In genomic region chr11:614091-614582, GRCh38 we compare ENCODE assay signal across 9 cellular contexts. TPM values are rescaled to one million over a fixed set of nuclear protein-coding genes. Genes with fewer than 3 reads are reported as not detected.
DNase-seq lines count a peak whose midpoint lies in the region; ATAC-seq and TF ChIP-seq lines count a peak whose summit lies in the region.
"Had no signal": no experiment of that assay in that cellular context is flagged by ENCODE, and none has a peak within 500 bp of the region (broad histone marks: within the 10 kb centered on the region; RNA-seq: fewer than 3 reads in every experiment).

No MANE protein-coding gene starts in this region.

- no peak overlapping the region for H3K23ac ChIP-seq in mesenchymal stem cell (ENCODE audit: low read length in 2 of 2)

- H3K27ac Mint-ChIP-seq in activated T-cell treated with anti-CD3 and anti-CD28 coated beads, Interleukin-2, amount 50 U/mL, for 72 hours: no peak overlapping the region

- peaks cover 41% of the 10 kb centered on the region for H3K79me1 ChIP-seq in mesenchymal stem cell (replicated peaks; ENCODE audit: low read length, poor library complexity, severe bottlenecking)

- no peaks in the 10 kb centered on the region for H3K27me3 Mint-ChIP-seq in activated T-cell treated with anti-CD3 and anti-CD28 coated beads, Interleukin-2, amount 50 U/mL, for 72 hours (ENCODE audit: low read depth)

- H2BK120ac ChIP-seq in mesenchymal stem cell (ENCODE audit: low read depth, low read length): no peak overlapping the region

- no peak overlapping the region for H2BK5ac ChIP-seq in mesenchymal stem cell (ENCODE audit: low read depth, low read length, poor library complexity, severe bottlenecking)

- TF ChIP-seq CTCF in heart right ventricle (IDR thresholded peaks at IDR 0.05) (no peak), transverse colon (IDR thresholded peaks at IDR 0.05) (no peak)

- H3K9ac ChIP-seq in mesenchymal stem cell (ENCODE audit: low read length): no peak overlapping the region

- H3K36me3 Mint-ChIP-seq in activated T-cell treated with anti-CD3 and anti-CD28 coated beads, Interleukin-2, amount 50 U/mL, for 72 hours (ENCODE audit: insufficient read depth in 2 of 2): peaks cover 2 to 7% of the 10 kb centered on the region in 2 donors

- ATAC-seq in heart right ventricle: no peak
- ATAC-seq in activated T-cell treated with anti-CD3 and anti-CD28 coated beads, Interleukin-2, amount 50 U/mL, for 72 hours (replicated peaks in 1 of 2): no peak
- no peak for ATAC-seq in GM19351 (IDR thresholded peaks at IDR 0.05; ENCODE audit: unreplicated experiment)
- ATAC-seq in HG03039 (IDR thresholded peaks at IDR 0.05; ENCODE audit: unreplicated experiment): no peak
- ATAC-seq in HG02610 (IDR thresholded peaks at IDR 0.05; ENCODE audit: unreplicated experiment): no peak

- TF ChIP-seq POLR2A in transverse colon (IDR thresholded peaks at IDR 0.05): no peak

- peaks cover 0 to 61% (median 38%) of the 10 kb centered on the region in 9 donors for H3K36me3 ChIP-seq in heart right ventricle
- peaks cover 48 to 89% of the 10 kb centered on the region in 2 experiments for H3K36me3 ChIP-seq in mesenchymal stem cell (ENCODE audit: control insufficient read depth in 1 of 2, insufficient read depth in 2 of 2, low read depth in 1 of 2, low read length in 2 of 2)
- H3K36me3 ChIP-seq in transverse colon: peaks cover 0 to 22% (median 9%) of the 10 kb centered on the region in 4 donors

- H3K9me3 ChIP-seq in heart right ventricle: no peaks in the 10 kb centered on the region
- no peaks in the 10 kb centered on the region for H3K9me3 ChIP-seq in mesenchymal stem cell (ENCODE audit: control insufficient read depth, low read length)
- H3K9me3 ChIP-seq in transverse colon: no peaks in the 10 kb centered on the region

- peak overlapping the region; percentile 73 for H4K8ac ChIP-seq in mesenchymal stem cell (ENCODE audit: low read length)

- DNase-seq in heart right ventricle (no peak), cardiac septum (ENCODE audit: low spot score) (no peak), mesenchymal stem cell (no peak), transverse colon (peak; percentile 32)
- no peak for DNase-seq in activated T-cell treated with anti-CD3 and anti-CD28 coated beads, Interleukin-2, amount 50 U/mL, for 72 hours

- H3K4me1 Mint-ChIP-seq in activated T-cell treated with anti-CD3 and anti-CD28 coated beads, Interleukin-2, amount 50 U/mL, for 72 hours (ENCODE audit: low read depth): peaks cover 20% of the 10 kb centered on the region

- H3K4me3 ChIP-seq in heart right ventricle (peak overlapping the region in 7 of 10 donors; percentile 57 to 86 (median 69)), mesenchymal stem cell (ENCODE audit: insufficient read depth in 1 of 2, low read depth in 1 of 2, low read length in 2 of 2) (peak overlapping the region in 1 of 2 experiments; percentile 98), transverse colon (peak overlapping the region in 2 of 4 donors; percentile 13 to 78)

- H2AFZ ChIP-seq in mesenchymal stem cell (ENCODE audit: low read depth, low read length): no peak overlapping the region

- peak overlapping the region in 1 of 2 experiments; percentile 13 for H3K4ac ChIP-seq in mesenchymal stem cell (ENCODE audit: low read depth in 1 of 2, low read length in 2 of 2)

- H3K4me1 ChIP-seq in heart right ventricle: peaks cover 13 to 40% (median 25%) of the 10 kb centered on the region in 9 donors
- peaks cover 36% of the 10 kb centered on the region for H3K4me1 ChIP-seq in mesenchymal stem cell (ENCODE audit: control insufficient read depth, insufficient read depth, low read depth, low read length)
- H3K4me1 ChIP-seq in transverse colon: peaks cover 20 to 48% (median 37%) of the 10 kb centered on the region in 4 donors

- H3K4me2 ChIP-seq in mesenchymal stem cell (ENCODE audit: low read length, poor library complexity, severe bottlenecking): no peak overlapping the region

- in situ Hi-C loops in transverse colon (cut with MboI; ENCODE audit: low pct_ligation_motif_present in 1 of 4, low pct_unique_long_range_greater_than_20kb in 1 of 4, low sequenced_read_pairs in 3 of 4): no loop called here

- TF ChIP-seq EP300 in transverse colon (IDR thresholded peaks at IDR 0.05; ENCODE audit: low read depth): no peak

- intact Hi-C loops in heart right ventricle (cut with DNase I) (loop anchor here in 2 of 10 donors (2.0 to 5.0 kb wide), 2 partner anchors 37 kb away; partner anchors contain the start of gene PHRF1 (in 2 of the 2)), cardiac septum (cut with DNase I) (no loop called here), transverse colon (cut with DNase I; ENCODE audit: low total_unique reads) (no loop called here)

- H3K14ac ChIP-seq in mesenchymal stem cell (ENCODE audit: low read length in 2 of 2): no peak overlapping the region

- peak overlapping the region; percentile 87 to 92 for H3K4me3 Mint-ChIP-seq in activated T-cell treated with anti-CD3 and anti-CD28 coated beads, Interleukin-2, amount 50 U/mL, for 72 hours

- no peaks in the 10 kb centered on the region for H3K9me3 Mint-ChIP-seq in activated T-cell treated with anti-CD3 and anti-CD28 coated beads, Interleukin-2, amount 50 U/mL, for 72 hours

- WGBS in heart right ventricle, 2 donors: 75 to 78% methylated on average over 11 to 13 of the region's 13 CpGs
- 85% methylated on average over 13 of the region's 13 CpGs for WGBS in mesenchymal stem cell
- WGBS in transverse colon (ENCODE audit: low coverage in 1 of 2), 2 donors: 58% methylated on average over 12 of the region's 13 CpGs; no CpG with 5 or more reads in 1 of the 2 donors

- H2BK15ac ChIP-seq in mesenchymal stem cell (ENCODE audit: low read depth, poor library complexity, severe bottlenecking): no peak overlapping the region

- H2BK12ac ChIP-seq in mesenchymal stem cell (ENCODE audit: low read length in 2 of 2): no peak overlapping the region

- no peaks in the 10 kb centered on the region for H3K27me3 ChIP-seq in heart right ventricle
- H3K27me3 ChIP-seq in mesenchymal stem cell (ENCODE audit: control insufficient read depth in 1 of 2, insufficient read depth in 1 of 2, low read length in 2 of 2): no peaks in the 10 kb centered on the region
- no peaks in the 10 kb centered on the region for H3K27me3 ChIP-seq in transverse colon
- H3K27me3 ChIP-seq: dorsolateral prefrontal cortex had no signal

- H3K18ac ChIP-seq in mesenchymal stem cell (ENCODE audit: low read depth in 1 of 2, low read length in 2 of 2): no peak overlapping the region

- H2AK5ac ChIP-seq in mesenchymal stem cell (ENCODE audit: low read length, severe bottlenecking): no peak overlapping the region

- peak overlapping the region in 9 of 10 donors; percentile 74 to 99 (median 97) for H3K27ac ChIP-seq in heart right ventricle
- H3K27ac ChIP-seq in mesenchymal stem cell (ENCODE audit: low read length, poor library complexity, severe bottlenecking): no peak overlapping the region
- peak overlapping the region; percentile 92 to 99 (median 96) for H3K27ac ChIP-seq in transverse colon

- H4K91ac ChIP-seq in mesenchymal stem cell (ENCODE audit: low read length): peak overlapping the region; percentile 14

RNA-seq across cellular contexts. Expression of gene IRF7, which starts 1.6 kb away (rescaled TPM):
- total RNA-seq in heart right ventricle (10 to 100 TPM in 5 of 10 donors, 1 to 10 TPM in 5; 4.5 to 20.2 (median 9.9) TPM), cardiac septum (9.7 TPM), transverse colon (100 to 1,000 TPM in 1 of 4 donors, 10 to 100 TPM in 3; 40.4 to 122 (median 49.9) TPM)
- 10 to 100 TPM; 12.2 to 48.4 TPM for polyA plus RNA-seq in heart right ventricle
- total RNA-seq in activated T-cell treated with anti-CD3 and anti-CD28 coated beads, Interleukin-2, amount 50 U/mL, for 72 hours: 10 to 100 TPM; 46.7 to 95.8 TPM
- 6.8 TPM for polyA plus RNA-seq in mesenchymal stem cell (2013, experiment 1 of 2)
- polyA plus RNA-seq in mesenchymal stem cell (2013, experiment 2 of 2): 7.3 TPM

RNA-seq across cellular contexts. Expression of gene CDHR5, which starts 10.6 kb away (rescaled TPM):
- total RNA-seq in heart right ventricle (not detected), cardiac septum (not detected), transverse colon (1,000 to 10,000 TPM in 1 of 4 donors, 100 to 1,000 TPM in 3; 256 to 1,063 (median 597) TPM)
- not detected for polyA plus RNA-seq in heart right ventricle
- total RNA-seq in activated T-cell treated with anti-CD3 and anti-CD28 coated beads, Interleukin-2, amount 50 U/mL, for 72 hours: under 1 TPM in 1 of 2 donors, not detected in 1; 0.09 TPM
- not detected for polyA plus RNA-seq in mesenchymal stem cell (2013, experiment 1 of 2)
- not detected for polyA plus RNA-seq in mesenchymal stem cell (2013, experiment 2 of 2)
- total RNA-seq: dorsolateral prefrontal cortex had no signal

RNA-seq across cellular contexts. Expression of gene SCT, which starts 12.8 kb away (rescaled TPM):
- total RNA-seq in heart right ventricle: 1 to 10 TPM in 2 of 10 donors, under 1 TPM in 1, not detected in 7; 0.99 to 2.0 (median 1.0) TPM
- polyA plus RNA-seq in heart right ventricle: under 1 TPM in 1 of 2 donors, not detected in 1; 0.64 TPM
- total RNA-seq in cardiac septum: not detected
- total RNA-seq in activated T-cell treated with anti-CD3 and anti-CD28 coated beads, Interleukin-2, amount 50 U/mL, for 72 hours: not detected
- polyA plus RNA-seq in mesenchymal stem cell (2013, experiment 1 of 2): not detected
- polyA plus RNA-seq in mesenchymal stem cell (2013, experiment 2 of 2): not detected
- total RNA-seq in transverse colon: not detected

RNA-seq across cellular contexts. Expression of gene DRD4, which starts 22.9 kb away (rescaled TPM):
- total RNA-seq in heart right ventricle (under 1 TPM in 6 of 10 donors, not detected in 4; 0.19 to 0.72 (median 0.49) TPM), cardiac septum (0.81 TPM), transverse colon (not detected)
- polyA plus RNA-seq in heart right ventricle: under 1 TPM in 1 of 2 donors, not detected in 1; 0.09 TPM
- total RNA-seq in activated T-cell treated with anti-CD3 and anti-CD28 coated beads, Interleukin-2, amount 50 U/mL, for 72 hours: 1 to 10 TPM; 1.7 to 2.0 TPM
- polyA plus RNA-seq in mesenchymal stem cell (2013, experiment 1 of 2): 0.08 TPM
- not detected for polyA plus RNA-seq in mesenchymal stem cell (2013, experiment 2 of 2)

RNA-seq across cellular contexts. Expression of gene PHRF1, which starts 37.9 kb away (rescaled TPM):
- total RNA-seq in heart right ventricle (10 to 100 TPM; 14.7 to 23.0 (median 18.5) TPM), cardiac septum (20.9 TPM), transverse colon (10 to 100 TPM; 28.4 to 60.6 (median 43.2) TPM)
- polyA plus RNA-seq in heart right ventricle: 10 to 100 TPM; 10.5 to 19.1 TPM
- 10 to 100 TPM; 29.7 to 31.0 TPM for total RNA-seq in activated T-cell treated with anti-CD3 and anti-CD28 coated beads, Interleukin-2, amount 50 U/mL, for 72 hours
- polyA plus RNA-seq in mesenchymal stem cell (2013, experiment 1 of 2): 13.2 TPM
- 11.9 TPM for polyA plus RNA-seq in mesenchymal stem cell (2013, experiment 2 of 2)

Comparison
In these comparisons a context has a peak if more than half of its experiments do, and no peak if none do; other contexts are left out.
1. RNA of gene CDHR5, which starts 10.6 kb away (total RNA-seq): 256 to 1,063 TPM in transverse colon; 0.09 TPM in activated T-cell treated with anti-CD3 and anti-CD28 coated beads, Interleukin-2, amount 50 U/mL, for 72 hours, not detected in heart right ventricle and not detected in cardiac septum (single experiment); every median in the first group is over 100 times any median in the second.